In the genomic region with DNA sequence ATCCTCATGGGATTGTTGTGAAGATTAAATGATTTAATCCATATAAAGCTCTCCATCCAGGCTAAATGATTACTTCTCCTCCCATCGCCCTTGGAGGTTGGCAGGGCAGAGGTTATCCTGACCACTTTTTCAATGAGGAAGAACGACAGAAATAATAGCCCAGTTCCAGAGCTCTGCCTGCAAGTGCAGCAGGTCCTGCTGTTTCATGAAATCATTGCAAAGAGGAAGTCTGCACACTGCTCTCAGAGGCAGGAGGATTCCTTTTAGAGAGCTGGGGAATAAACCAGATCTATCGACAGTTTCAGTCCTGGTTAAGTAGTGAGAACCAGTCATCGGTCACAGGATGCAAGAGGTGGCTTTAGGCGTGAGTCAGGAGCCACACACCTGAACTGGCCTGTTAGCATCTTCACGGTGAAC, we compare ENCODE assay signal across 11 cellular contexts. TPM values are rescaled to one million over a fixed set of nuclear protein-coding genes. Genes with fewer than 3 reads are reported as not detected.
A peak's percentile ranks its signal among the peaks of the same experiment; 100 is the strongest.
DNase-seq lines count a peak whose midpoint lies in the region; ATAC-seq and TF ChIP-seq lines count a peak whose summit lies in the region.
"Had no signal": no experiment of that assay in that cellular context is flagged by ENCODE, and none has a peak within 500 bp of the region (broad histone marks: within the 10 kb centered on the region; RNA-seq: fewer than 3 reads in every experiment).

No MANE protein-coding gene starts in this region.

- H3K27ac Mint-ChIP-seq in GM23338, result no peak overlapping the region
- H3K27ac Mint-ChIP-seq: CD4-positive, alpha-beta memory T cell had no signal

- H3K4me3 ChIP-seq in GM23338, result no peak overlapping the region
- no peak overlapping the region for H3K4me3 ChIP-seq in uterus

- 0 out of 2 replicates have a peak, but pooled peaks cover 4% of the 10 kb centered on the region for H4K20me1 ChIP-seq in GM23338 (replicated peaks; ENCODE audit: insufficient read depth)

- no peaks in the 10 kb centered on the region for H3K9me2 ChIP-seq in GM23338 (ENCODE audit: insufficient read depth)

- TF ChIP-seq CTCF in GM23338 (conservative IDR thresholded peaks at IDR 0.05; ENCODE audit: low read depth in 2 of 2), result no peak
- TF ChIP-seq CTCF in uterus (IDR thresholded peaks at IDR 0.05), result no peak

- H3K27me3 Mint-ChIP-seq in GM23338 (ENCODE audit: insufficient read depth, low read depth, poor library complexity), result no peaks in the 10 kb centered on the region

- peaks cover 4% of the 10 kb centered on the region; the same call in 1 of the 2 replicates for H3K4me1 ChIP-seq in GM23338 (ENCODE audit: insufficient read depth)
- no peaks in the 10 kb centered on the region for H3K4me1 ChIP-seq in uterus

- H2AFZ ChIP-seq in GM23338, result no peak overlapping the region

- intact Hi-C loops in uterus (cut with DNase I; ENCODE audit: low total_unique reads), result loop anchor here (10.0 kb wide), 1 partner anchor 47 kb away; no protein-coding TSS in a partner anchor

- no peaks in the 10 kb centered on the region for H3K27me3 ChIP-seq in GM23338 (ENCODE audit: insufficient read depth)
- H3K27me3 ChIP-seq in uterus, result no peaks in the 10 kb centered on the region

- no peaks in the 10 kb centered on the region for H3K36me3 ChIP-seq in GM23338 (ENCODE audit: insufficient read depth)
- no peaks in the 10 kb centered on the region for H3K36me3 ChIP-seq in uterus

- peak; percentile 84 for DNase-seq in CD1c-positive myeloid dendritic cell (ENCODE audit: extremely low spot score)
- DNase-seq in GM23338 (ENCODE audit: low spot score), result no peak
- no peak for DNase-seq in uterus
- DNase-seq in NCI-H2081 (lab: John Stamatoyannopoulos, UW), result no peak
- DNase-seq in RKO (ENCODE audit: low spot score), result no peak
- DNase-seq: CD4-positive, alpha-beta memory T cell; NCI-H524 treated with DMSO at 0.1 percent for 48 hours had no signal

- no peaks in the 10 kb centered on the region for H3K36me3 Mint-ChIP-seq in GM23338 (ENCODE audit: low read depth)
- H3K36me3 Mint-ChIP-seq: CD4-positive, alpha-beta memory T cell had no signal

- H3K79me2 ChIP-seq in GM23338 (replicated peaks; ENCODE audit: insufficient read depth), result no peaks in the 10 kb centered on the region

- H3K9me3 ChIP-seq in uterus, result no peaks in the 10 kb centered on the region

- H3K4me2 ChIP-seq in GM23338, result no peak overlapping the region

- H3K27ac ChIP-seq in GM23338 (ENCODE audit: low read depth), result no peak overlapping the region
- H3K27ac ChIP-seq in uterus, result no peak overlapping the region

- H3F3A ChIP-seq in GM23338 (replicated peaks; ENCODE audit: low read depth), result no peaks in the 10 kb centered on the region

- ATAC-seq in GM19455 (IDR thresholded peaks at IDR 0.05; ENCODE audit: unreplicated experiment), result peak; percentile 44
- ATAC-seq in HG03571 (IDR thresholded peaks at IDR 0.05; ENCODE audit: unreplicated experiment), result peak; percentile 43
- peak; percentile 29 for ATAC-seq in esophagus mucosa
- no peak for ATAC-seq in GM23338

- TF ChIP-seq POLR2A in uterus (IDR thresholded peaks at IDR 0.05), result no peak

- H3K9me3 Mint-ChIP-seq in GM23338, result no peaks in the 10 kb centered on the region
- H3K9me3 Mint-ChIP-seq: CD4-positive, alpha-beta memory T cell had no signal

- no peaks in the 10 kb centered on the region for H3K4me1 Mint-ChIP-seq in GM23338

- H3K4me3 Mint-ChIP-seq in GM23338, result no peak overlapping the region
- H3K4me3 Mint-ChIP-seq: CD4-positive, alpha-beta memory T cell had no signal

TF ChIP-seq in GM23338, 12 proteins besides CTCF, POLR2A, EP300 and RAD21 (continues in another document):
- TF ChIP-seq, protein P1, sequence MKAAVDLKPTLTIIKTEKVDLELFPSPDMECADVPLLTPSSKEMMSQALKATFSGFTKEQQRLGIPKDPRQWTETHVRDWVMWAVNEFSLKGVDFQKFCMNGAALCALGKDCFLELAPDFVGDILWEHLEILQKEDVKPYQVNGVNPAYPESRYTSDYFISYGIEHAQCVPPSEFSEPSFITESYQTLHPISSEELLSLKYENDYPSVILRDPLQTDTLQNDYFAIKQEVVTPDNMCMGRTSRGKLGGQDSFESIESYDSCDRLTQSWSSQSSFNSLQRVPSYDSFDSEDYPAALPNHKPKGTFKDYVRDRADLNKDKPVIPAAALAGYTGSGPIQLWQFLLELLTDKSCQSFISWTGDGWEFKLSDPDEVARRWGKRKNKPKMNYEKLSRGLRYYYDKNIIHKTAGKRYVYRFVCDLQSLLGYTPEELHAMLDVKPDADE (IDR thresholded peaks at IDR 0.05), result no peak
- TF ChIP-seq, protein P2, sequence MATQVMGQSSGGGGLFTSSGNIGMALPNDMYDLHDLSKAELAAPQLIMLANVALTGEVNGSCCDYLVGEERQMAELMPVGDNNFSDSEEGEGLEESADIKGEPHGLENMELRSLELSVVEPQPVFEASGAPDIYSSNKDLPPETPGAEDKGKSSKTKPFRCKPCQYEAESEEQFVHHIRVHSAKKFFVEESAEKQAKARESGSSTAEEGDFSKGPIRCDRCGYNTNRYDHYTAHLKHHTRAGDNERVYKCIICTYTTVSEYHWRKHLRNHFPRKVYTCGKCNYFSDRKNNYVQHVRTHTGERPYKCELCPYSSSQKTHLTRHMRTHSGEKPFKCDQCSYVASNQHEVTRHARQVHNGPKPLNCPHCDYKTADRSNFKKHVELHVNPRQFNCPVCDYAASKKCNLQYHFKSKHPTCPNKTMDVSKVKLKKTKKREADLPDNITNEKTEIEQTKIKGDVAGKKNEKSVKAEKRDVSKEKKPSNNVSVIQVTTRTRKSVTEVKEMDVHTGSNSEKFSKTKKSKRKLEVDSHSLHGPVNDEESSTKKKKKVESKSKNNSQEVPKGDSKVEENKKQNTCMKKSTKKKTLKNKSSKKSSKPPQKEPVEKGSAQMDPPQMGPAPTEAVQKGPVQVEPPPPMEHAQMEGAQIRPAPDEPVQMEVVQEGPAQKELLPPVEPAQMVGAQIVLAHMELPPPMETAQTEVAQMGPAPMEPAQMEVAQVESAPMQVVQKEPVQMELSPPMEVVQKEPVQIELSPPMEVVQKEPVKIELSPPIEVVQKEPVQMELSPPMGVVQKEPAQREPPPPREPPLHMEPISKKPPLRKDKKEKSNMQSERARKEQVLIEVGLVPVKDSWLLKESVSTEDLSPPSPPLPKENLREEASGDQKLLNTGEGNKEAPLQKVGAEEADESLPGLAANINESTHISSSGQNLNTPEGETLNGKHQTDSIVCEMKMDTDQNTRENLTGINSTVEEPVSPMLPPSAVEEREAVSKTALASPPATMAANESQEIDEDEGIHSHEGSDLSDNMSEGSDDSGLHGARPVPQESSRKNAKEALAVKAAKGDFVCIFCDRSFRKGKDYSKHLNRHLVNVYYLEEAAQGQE (IDR thresholded peaks at IDR 0.05; ENCODE audit: unreplicated experiment), result no peak
- TF ChIP-seq ZNF114 (CRISPR knock-in tag; IDR thresholded peaks at IDR 0.05), result no peak
- no peak for TF ChIP-seq JUNB (IDR thresholded peaks at IDR 0.05; ENCODE audit: unreplicated experiment)
- no peak for TF ChIP-seq NANOG (IDR thresholded peaks at IDR 0.05; ENCODE audit: borderline replicate concordance)

RNA-seq across cellular contexts. Expression of a gene that starts 25.0 kb away (rescaled TPM):
- 1.3 TPM for total RNA-seq in esophagus mucosa
- 4.3 and 6.2 TPM in 2 replicates for total RNA-seq in GM23338 (2014; rRNA removed; shearing (Covaris generic))
- polyA plus RNA-seq in GM23338 (2016; fragmentation: Nextera tagmentation; extraction: Ambion mirVana), result 0.73 and 0.95 TPM in 2 replicates
- 10 to 100 TPM in 2 of 4 donors, 1 to 10 TPM in 2; 7.1 to 56.2 (median 25.4) TPM for total RNA-seq in uterus
- total RNA-seq: lung microvascular endothelial cell had no signal

RNA-seq across cellular contexts. Expression of a gene that starts 52.7 kb away (rescaled TPM):
- total RNA-seq in esophagus mucosa, result 0.92 TPM
- total RNA-seq in GM23338 (2014; rRNA removed; shearing (Covaris generic)), result 8.3 and 10.3 TPM in 2 replicates
- polyA plus RNA-seq in GM23338 (2016; fragmentation: Nextera tagmentation; extraction: Ambion mirVana), result 11.3 and 12.3 TPM in 2 replicates
- total RNA-seq in uterus, result 10 to 100 TPM in 1 of 4 donors, 1 to 10 TPM in 3; 1.0 to 13.8 (median 5.5) TPM
